8 cellular contexts compared by ENCODE assay signal in genomic region chr5:178467261-178468195, GRCh38.
DNase-seq lines count a peak whose midpoint lies in the region; ATAC-seq and TF ChIP-seq lines count a peak whose summit lies in the region.

No MANE protein-coding gene starts in this region.

- H3K4ac ChIP-seq in IMR-90 (ENCODE audit: low read depth, low read length), result peak overlapping the region; percentile 66

- H3K27ac Mint-ChIP-seq in natural killer cell treated with Interleukin-12 subunit alpha and Interleukin-12 subunit beta and Interleukin-15 and Interleukin-18, amount 100 ng/mL, for 72 hours, result no peak overlapping the region

- no peak overlapping the region for H2BK5ac ChIP-seq in IMR-90 (ENCODE audit: low read depth, low read length, poor library complexity, severe bottlenecking)

- TF ChIP-seq POLR2A in IMR-90 (IDR thresholded peaks at IDR 0.05; ENCODE audit: low read depth, low read length) (no peak), testis (IDR thresholded peaks at IDR 0.05) (no peak)

- intact Hi-C loops in IMR-90 (cut with micrococcal nuclease), result no loop called here
- intact Hi-C loops in testis (cut with DNase I; ENCODE audit: low total_unique reads), result no loop called here

- H3K9me3 Mint-ChIP-seq in natural killer cell treated with Interleukin-12 subunit alpha and Interleukin-12 subunit beta and Interleukin-15 and Interleukin-18, amount 100 ng/mL, for 72 hours, result no peaks in the 10 kb centered on the region

- H3K9me3 ChIP-seq in IMR-90 (ENCODE audit: control insufficient read depth, insufficient read depth, low read length) (no peaks in the 10 kb centered on the region), testis (no peaks in the 10 kb centered on the region)

- no peak for TF ChIP-seq CTCF in IMR-90 (conservative IDR thresholded peaks at IDR 0.05; ENCODE audit: low read depth, low read length)
- no peak for TF ChIP-seq CTCF in cardiac fibroblast (IDR thresholded peaks at IDR 0.05; ENCODE audit: low read depth, low read length)
- no peak for TF ChIP-seq CTCF in testis (IDR thresholded peaks at IDR 0.05)

- H3K56ac ChIP-seq in IMR-90 (ENCODE audit: extremely low read depth, insufficient read depth, low read length), result no peak overlapping the region

- no peaks in the 10 kb centered on the region for H3K27me3 Mint-ChIP-seq in natural killer cell treated with Interleukin-12 subunit alpha and Interleukin-12 subunit beta and Interleukin-15 and Interleukin-18, amount 100 ng/mL, for 72 hours

- POLR2A ChIA-PET in IMR-90 (lab: Charles Lee; ENCODE audit: unreplicated experiment), result no interaction called here

- peak overlapping the region; percentile 62; the same call in 1 of the 2 replicates for H3K4me2 ChIP-seq in IMR-90 (ENCODE audit: low read depth, low read length)

- H3K27ac ChIP-seq in IMR-90 (ENCODE audit: insufficient read depth, low read length), result peak overlapping the region; percentile 4; the same call in 1 of the 2 replicates
- H3K27ac ChIP-seq in testis, result peak overlapping the region in 1 of 2 donors; percentile 39

- H2AK5ac ChIP-seq in IMR-90 (ENCODE audit: low read depth, low read length), result 0 out of 2 replicates have a peak overlapping the region, but pooled peaks have one; percentile 20

- H2BK15ac ChIP-seq in IMR-90 (ENCODE audit: low read depth, low read length), result 0 out of 3 replicates have a peak overlapping the region, but pooled peaks have one; percentile 11

- in situ Hi-C loops in IMR-90 (cut with MboI; ENCODE audit: low sequenced_read_pairs), result no loop called here

- 0 out of 2 replicates have a peak, but pooled peaks cover 3% of the 10 kb centered on the region for H3K9me1 ChIP-seq in IMR-90 (ENCODE audit: insufficient read depth, low read length)

- H3K4me3 Mint-ChIP-seq in natural killer cell treated with Interleukin-12 subunit alpha and Interleukin-12 subunit beta and Interleukin-15 and Interleukin-18, amount 100 ng/mL, for 72 hours, result no peak overlapping the region

- H3K18ac ChIP-seq in IMR-90 (ENCODE audit: low read depth, low read length), result no peak overlapping the region; the same call in 1 of the 2 replicates

- CTCF ChIA-PET in IMR-90 (lab: Yijun Ruan, JAX), result no interaction called here

- peak; percentile 85 for ATAC-seq in IMR-90 (ENCODE audit: low read depth)
- ATAC-seq in left lobe of liver, result peak; percentile 70
- ATAC-seq in HG03097 (IDR thresholded peaks at IDR 0.05; ENCODE audit: low FRiP score, unreplicated experiment), result no peak
- no peak for ATAC-seq in GM19455 (IDR thresholded peaks at IDR 0.05; ENCODE audit: unreplicated experiment)
- ATAC-seq in natural killer cell treated with Interleukin-12 subunit alpha and Interleukin-12 subunit beta and Interleukin-15 and Interleukin-18, amount 100 ng/mL, for 72 hours, result no peak
- no peak for ATAC-seq in GM21381 (IDR thresholded peaks at IDR 0.05; ENCODE audit: unreplicated experiment)

- H3K9ac ChIP-seq in IMR-90 (ENCODE audit: low read depth, low read length), result no peak overlapping the region

- no peaks in the 10 kb centered on the region; the same call in 1 of the 2 replicates for H4K20me1 ChIP-seq in IMR-90 (ENCODE audit: insufficient read depth, low read length)

- H3K36me3 Mint-ChIP-seq in natural killer cell treated with Interleukin-12 subunit alpha and Interleukin-12 subunit beta and Interleukin-15 and Interleukin-18, amount 100 ng/mL, for 72 hours, result no peaks in the 10 kb centered on the region

- peak; percentile 32 for DNase-seq in IMR-90
- peak; percentile 23 to 35 for DNase-seq in cardiac fibroblast (ENCODE audit: low read depth in 2 of 2)
- peak; percentile 50 for DNase-seq in left lobe of liver (ENCODE audit: low spot score)
- peak; percentile 52 for DNase-seq in testis
- no peak for DNase-seq in natural killer cell treated with Interleukin-12 subunit alpha and Interleukin-12 subunit beta and Interleukin-15 and Interleukin-18, amount 100 ng/mL, for 72 hours (ENCODE audit: low spot score)

- H3K4me1 Mint-ChIP-seq in natural killer cell treated with Interleukin-12 subunit alpha and Interleukin-12 subunit beta and Interleukin-15 and Interleukin-18, amount 100 ng/mL, for 72 hours (ENCODE audit: low read depth in 2 of 2), result no peaks in the 10 kb centered on the region

- H3K27me3 ChIP-seq in IMR-90 (ENCODE audit: control insufficient read depth, insufficient read depth, low read length) (no peaks in the 10 kb centered on the region), testis (no peaks in the 10 kb centered on the region)

- H3K4me3 ChIP-seq in IMR-90 (ENCODE audit: insufficient read depth, low read depth, low read length) (no peak overlapping the region), cardiac fibroblast (replicated peaks in 1 of 2; ENCODE audit: low read depth in 2 of 2, low read length in 2 of 2) (no peak overlapping the region), testis (no peak overlapping the region)

- WGBS in IMR-90 (ENCODE audit: extremely low coverage in 2 of 2, insufficient read length in 1 of 2), 2 experiments, result no CpG with 5 or more reads among the region's 26 CpGs
- WGBS in testis, 2 donors, result 37 to 47% methylated on average over 23 to 26 of the region's 26 CpGs

- H3K23ac ChIP-seq in IMR-90 (ENCODE audit: low read depth, low read length), result 0 out of 2 replicates have a peak overlapping the region, but pooled peaks have one; percentile 36

- H2AK9ac ChIP-seq in IMR-90 (replicated peaks; ENCODE audit: low read depth, low read length, poor library complexity), result peak overlapping the region; percentile 82

- TF ChIP-seq RAD21 in IMR-90 (IDR thresholded peaks at IDR 0.05; ENCODE audit: low read length), result no peak

- H4K5ac ChIP-seq in IMR-90 (ENCODE audit: low read depth, low read length), result no peak overlapping the region; the same call in 1 of the 2 replicates

- dilution Hi-C loops in IMR-90 (cut with HindIII; ENCODE audit: low sequenced_read_pairs, unreplicated experiment), result no loop called here

- H2AFZ ChIP-seq in IMR-90 (replicated peaks; ENCODE audit: low read length, poor library complexity), result peak overlapping the region; percentile 78

- BruUV-seq in IMR-90 (replicated peaks; lab: Mats Ljungman, UMichigan), result no TSS peak

- no peaks in the 10 kb centered on the region for H3K36me3 ChIP-seq in IMR-90 (ENCODE audit: control insufficient read depth, insufficient read depth, low read length)
- H3K36me3 ChIP-seq in testis (ENCODE audit: low read depth, missing control alignments), result no peaks in the 10 kb centered on the region

- H4K91ac ChIP-seq in IMR-90 (ENCODE audit: insufficient read depth, low read depth, low read length), result 0 out of 2 replicates have a peak overlapping the region, but pooled peaks have one; percentile 2

- peak overlapping the region; percentile 68; the same call in 1 of the 2 replicates for H3K14ac ChIP-seq in IMR-90 (replicated peaks; ENCODE audit: low read depth, low read length)

- peaks cover 3% of the 10 kb centered on the region; the same call in 1 of the 2 replicates for H3K4me1 ChIP-seq in IMR-90 (ENCODE audit: control insufficient read depth, insufficient read depth, low read length)
- H3K4me1 ChIP-seq in testis, result no peaks in the 10 kb centered on the region

- peak overlapping the region; percentile 68 for H2BK20ac ChIP-seq in IMR-90 (ENCODE audit: low read depth, low read length)

- peak overlapping the region in 1 of 2 experiments; percentile 75; a peak in 1 of 4 replicates for H4K8ac ChIP-seq in IMR-90 (ENCODE audit: low read depth in 2 of 2, low read length in 2 of 2)

- peak overlapping the region; percentile 78 for H2BK120ac ChIP-seq in IMR-90 (ENCODE audit: low read depth, low read length)

- H3K79me1 ChIP-seq in IMR-90 (ENCODE audit: low read depth in 1 of 2, low read length in 2 of 2), result no peaks in the 10 kb centered on the region

TF ChIP-seq in IMR-90, 13 proteins besides CTCF, POLR2A, EP300 and RAD21:
- TF ChIP-seq CHD1 (IDR thresholded peaks at IDR 0.05; ENCODE audit: low read depth, low read length) (no peak), FOS (IDR thresholded peaks at IDR 0.05; ENCODE audit: low read depth, low read length) (no peak), MAFK (IDR thresholded peaks at IDR 0.05; ENCODE audit: low read depth, low read length) (no peak), BHLHE40 (IDR thresholded peaks at IDR 0.05; ENCODE audit: low read depth, low read length) (no peak), MAZ (IDR thresholded peaks at IDR 0.05; ENCODE audit: borderline replicate concordance, low read depth, low read length) (no peak), RCOR1 (IDR thresholded peaks at IDR 0.05; ENCODE audit: insufficient replicate concordance, low read length) (no peak), SMC3 (IDR thresholded peaks at IDR 0.05; ENCODE audit: low read depth, low read length) (no peak), NFE2L2 (IDR thresholded peaks at IDR 0.05; ENCODE audit: low read depth, low read length) (no peak), MXI1 (IDR thresholded peaks at IDR 0.05; ENCODE audit: borderline replicate concordance, low read depth, low read length) (no peak), ELK1 (IDR thresholded peaks at IDR 0.05; ENCODE audit: borderline replicate concordance, low read depth, low read length) (no peak), CEBPB (IDR thresholded peaks at IDR 0.05; ENCODE audit: low read depth, low read length) (no peak), USF2 (IDR thresholded peaks at IDR 0.05; ENCODE audit: low read depth, low read length) (no peak), RFX5 (IDR thresholded peaks at IDR 0.05; ENCODE audit: low read depth, low read length) (no peak)

Comparison
In these comparisons a context has a peak if more than half of its experiments do, and no peak if none do; other contexts are left out.
1. ATAC-seq: peak in IMR-90 (single experiment) and left lobe of liver (single experiment); none in HG03097 (single experiment), GM19455 (single experiment), natural killer cell treated with Interleukin-12 subunit alpha and Interleukin-12 subunit beta and Interleukin-15 and Interleukin-18, amount 100 ng/mL, for 72 hours (0 of 2) and GM21381 (single experiment).